ENCODE assay signal across 1 cellular context in genomic region chr14:80587096-80587724, GRCh38.
TF ChIP-seq lines count a peak whose summit lies in the region.

No MANE protein-coding gene starts in this region.

TF ChIP-seq in GM12878, 131 proteins besides CTCF, POLR2A, EP300 and RAD21 (continued from another document):
- no peak for TF ChIP-seq ZZZ3 (IDR thresholded peaks at IDR 0.05; ENCODE audit: control insufficient read depth, insufficient read length, low read depth)
- peak; percentile 85 for TF ChIP-seq ATF7 (IDR thresholded peaks at IDR 0.05; ENCODE audit: low read depth)
- TF ChIP-seq RUNX3 (IDR thresholded peaks at IDR 0.05; ENCODE audit: low read length): peak; percentile 100
- no peak for TF ChIP-seq E2F4 (IDR thresholded peaks at IDR 0.05; ENCODE audit: low read depth, low read length)
- TF ChIP-seq BACH1 (IDR thresholded peaks at IDR 0.05; ENCODE audit: borderline replicate concordance): no peak
- peak; percentile 82 for TF ChIP-seq TBL1XR1 (IDR thresholded peaks at IDR 0.05; ENCODE audit: low read depth, low read length)
- peak; percentile 70; the same call in 1 of the 2 replicates for TF ChIP-seq IRF4 (IDR thresholded peaks at IDR 0.05; ENCODE audit: low read depth, low read length)
- TF ChIP-seq SKIL (IDR thresholded peaks at IDR 0.05; ENCODE audit: low read depth, poor library complexity, severe bottlenecking): peak; percentile 100
- peak; percentile 84 for TF ChIP-seq JUNB (IDR thresholded peaks at IDR 0.05)
- 0 out of 2 replicates have a peak, but pooled peaks have one; percentile 47 for TF ChIP-seq CBX5 (IDR thresholded peaks at IDR 0.05; ENCODE audit: low read depth)
- TF ChIP-seq IKZF2 (IDR thresholded peaks at IDR 0.05): peak; percentile 66 to 85
- no peak for TF ChIP-seq CHD2 (IDR thresholded peaks at IDR 0.05; ENCODE audit: borderline replicate concordance, low read depth, low read length)
- peak; percentile 54 for TF ChIP-seq RELB (IDR thresholded peaks at IDR 0.05; ENCODE audit: low read depth)
- peak; percentile 70; the same call in 1 of the 2 replicates for TF ChIP-seq NBN (IDR thresholded peaks at IDR 0.05)
- no peak for TF ChIP-seq EZH2 (IDR thresholded peaks at IDR 0.05; ENCODE audit: borderline replicate concordance, control insufficient read depth, low read depth, low read length)
- peak; percentile 98 for TF ChIP-seq NFIC (IDR thresholded peaks at IDR 0.05; ENCODE audit: low read depth, low read length)
- no peak for TF ChIP-seq KAT2A (conservative IDR thresholded peaks at IDR 0.05; ENCODE audit: control insufficient read depth, low read depth, low read length)
- TF ChIP-seq IKZF1 (conservative IDR thresholded peaks at IDR 0.05): peak; percentile 44; the same call in 1 of the 2 replicates
- TF ChIP-seq CREB1 (IDR thresholded peaks at IDR 0.05; ENCODE audit: low read depth): 0 out of 2 replicates have a peak, but pooled peaks have one; percentile 61
- TF ChIP-seq MEF2B (IDR thresholded peaks at IDR 0.05; ENCODE audit: partially characterized antibody, poor library complexity, severe bottlenecking): peak; percentile 94
- no peak for TF ChIP-seq KLF5 (IDR thresholded peaks at IDR 0.05; ENCODE audit: partially characterized antibody)
- no peak for TF ChIP-seq SUZ12 (IDR thresholded peaks at IDR 0.05; ENCODE audit: unreplicated experiment)
- 0 out of 2 replicates have a peak, but pooled peaks have one; percentile 28 for TF ChIP-seq RB1 (IDR thresholded peaks at IDR 0.05; ENCODE audit: borderline replicate concordance)
- peak; percentile 77 for TF ChIP-seq PAX5 (IDR thresholded peaks at IDR 0.05; ENCODE audit: borderline replicate concordance, low read depth, low read length)
- peak; percentile 77; the same call in 1 of the 2 replicates for TF ChIP-seq STAT3 (IDR thresholded peaks at IDR 0.05; ENCODE audit: low read depth, low read length)
- peak; percentile 87 for TF ChIP-seq FOXM1 (IDR thresholded peaks at IDR 0.05; ENCODE audit: low read depth, low read length)
- TF ChIP-seq CUX1 (IDR thresholded peaks at IDR 0.05; ENCODE audit: insufficient replicate concordance, low read depth, low read length): no peak
- TF ChIP-seq GABPA (IDR thresholded peaks at IDR 0.05; ENCODE audit: low read depth): peak; percentile 64; the same call in 1 of the 2 replicates
- TF ChIP-seq ZNF217 (IDR thresholded peaks at IDR 0.05): peak; percentile 92
- 0 out of 2 replicates have a peak, but pooled peaks have one; percentile 39 for TF ChIP-seq EED (IDR thresholded peaks at IDR 0.05; ENCODE audit: low read depth)
- peak in 1 of 2 experiments; percentile 48; a peak in 1 of 4 replicates for TF ChIP-seq ETV6 (conservative IDR thresholded peaks at IDR 0.05 in 1 of 2, IDR thresholded peaks at IDR 0.05 in 1 of 2; ENCODE audit: borderline replicate concordance in 1 of 2, low read depth in 1 of 2)
- peak; percentile 67 for TF ChIP-seq PKNOX1 (IDR thresholded peaks at IDR 0.05)
- TF ChIP-seq MLLT1 (IDR thresholded peaks at IDR 0.05): peak; percentile 93
- TF ChIP-seq CREM (IDR thresholded peaks at IDR 0.05; ENCODE audit: low read depth): peak; percentile 82
- 0 out of 2 replicates have a peak, but pooled peaks have one; percentile 58 for TF ChIP-seq BCL11A (IDR thresholded peaks at IDR 0.05; ENCODE audit: low read depth, low read length)
- 0 out of 3 replicates have a peak, but pooled peaks have one; percentile 22 for TF ChIP-seq POU2F2 (IDR thresholded peaks at IDR 0.05; ENCODE audit: borderline replicate concordance, low read depth, low read length)
- peak; percentile 23; the same call in 1 of the 2 replicates for TF ChIP-seq FOXK2 (IDR thresholded peaks at IDR 0.05)
- TF ChIP-seq RCOR1 (conservative IDR thresholded peaks at IDR 0.05; ENCODE audit: low read depth, low read length): no peak
- TF ChIP-seq CBFB (IDR thresholded peaks at IDR 0.05; ENCODE audit: low read depth): peak; percentile 93
- peak; percentile 85 for TF ChIP-seq MEF2A (IDR thresholded peaks at IDR 0.05; ENCODE audit: insufficient read depth, low read depth, low read length)
- peak; percentile 45; the same call in 1 of the 2 replicates for TF ChIP-seq SMC3 (IDR thresholded peaks at IDR 0.05; ENCODE audit: borderline replicate concordance, low read length)
- TF ChIP-seq BHLHE40 (IDR thresholded peaks at IDR 0.05; ENCODE audit: borderline replicate concordance in 1 of 2, low read depth in 2 of 2, low read length in 1 of 2): peak; percentile 45 to 69; a peak in 2 of 4 replicates
- peak; percentile 30; the same call in 1 of the 2 replicates for TF ChIP-seq DPF2 (IDR thresholded peaks at IDR 0.05)
- TF ChIP-seq CEBPB (IDR thresholded peaks at IDR 0.05; ENCODE audit: borderline replicate concordance in 1 of 2, low read depth in 2 of 2, low read length in 2 of 2): peak in 1 of 2 experiments; percentile 81; a peak in 2 of 4 replicates
- TF ChIP-seq TCF7 (IDR thresholded peaks at IDR 0.05; ENCODE audit: borderline replicate concordance): peak; percentile 97
- peak; percentile 91 for TF ChIP-seq NR2F1 (conservative IDR thresholded peaks at IDR 0.05)
- peak; percentile 92 for TF ChIP-seq MTA2 (IDR thresholded peaks at IDR 0.05; ENCODE audit: low read depth)
- no peak for TF ChIP-seq CHD4 (IDR thresholded peaks at IDR 0.05)
- TF ChIP-seq ZBED1 (IDR thresholded peaks at IDR 0.05; ENCODE audit: borderline replicate concordance): peak; percentile 89
- TF ChIP-seq BCL3 (IDR thresholded peaks at IDR 0.05; ENCODE audit: borderline replicate concordance, insufficient read depth, low read depth, low read length, poor library complexity, severe bottlenecking): peak; percentile 41
- peak; percentile 44; the same call in 1 of the 2 replicates for TF ChIP-seq RAD51 (IDR thresholded peaks at IDR 0.05)
- TF ChIP-seq ATF2 (IDR thresholded peaks at IDR 0.05; ENCODE audit: low read length): peak; percentile 88
- no peak for TF ChIP-seq ZNF274 (IDR thresholded peaks at IDR 0.05; ENCODE audit: insufficient read depth, insufficient read length)
